1 cellular context compared by ENCODE assay signal in the genomic region with DNA sequence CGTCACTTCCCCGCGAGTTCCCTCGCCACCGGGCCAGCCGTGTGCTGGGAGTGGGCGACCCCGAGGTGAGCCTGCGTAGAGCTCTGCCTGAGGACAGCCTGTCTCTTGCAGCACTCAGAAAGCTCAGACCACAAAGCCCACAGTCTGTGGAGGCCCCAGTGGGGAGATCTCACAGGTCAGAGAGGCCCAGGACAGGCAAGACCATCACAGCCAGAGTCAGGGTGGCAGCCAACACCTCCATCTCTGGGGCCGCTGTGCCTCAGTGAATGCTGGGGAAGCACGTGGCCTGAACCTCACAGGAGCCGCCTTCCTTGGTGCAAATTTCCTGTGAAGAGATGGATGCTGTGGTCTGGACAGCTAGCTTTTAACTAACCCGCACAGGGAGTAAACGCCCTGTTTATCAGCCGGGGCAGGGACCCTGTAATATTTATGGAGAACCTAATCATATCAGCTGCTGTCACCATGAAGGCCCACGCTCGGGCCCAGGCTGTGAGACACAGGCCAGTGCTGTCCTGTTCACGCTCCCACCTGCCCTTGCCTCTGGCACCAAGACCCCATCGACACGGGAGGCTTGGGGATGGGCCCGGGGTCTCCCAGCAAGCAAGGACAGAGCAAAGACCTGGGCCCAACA.
TF ChIP-seq lines count a peak whose summit lies in the region.

No MANE protein-coding gene starts in this region.

TF ChIP-seq in K562, 482 proteins besides CTCF, POLR2A, EP300 and RAD21 (continued from another document):
- TF ChIP-seq, protein P1, sequence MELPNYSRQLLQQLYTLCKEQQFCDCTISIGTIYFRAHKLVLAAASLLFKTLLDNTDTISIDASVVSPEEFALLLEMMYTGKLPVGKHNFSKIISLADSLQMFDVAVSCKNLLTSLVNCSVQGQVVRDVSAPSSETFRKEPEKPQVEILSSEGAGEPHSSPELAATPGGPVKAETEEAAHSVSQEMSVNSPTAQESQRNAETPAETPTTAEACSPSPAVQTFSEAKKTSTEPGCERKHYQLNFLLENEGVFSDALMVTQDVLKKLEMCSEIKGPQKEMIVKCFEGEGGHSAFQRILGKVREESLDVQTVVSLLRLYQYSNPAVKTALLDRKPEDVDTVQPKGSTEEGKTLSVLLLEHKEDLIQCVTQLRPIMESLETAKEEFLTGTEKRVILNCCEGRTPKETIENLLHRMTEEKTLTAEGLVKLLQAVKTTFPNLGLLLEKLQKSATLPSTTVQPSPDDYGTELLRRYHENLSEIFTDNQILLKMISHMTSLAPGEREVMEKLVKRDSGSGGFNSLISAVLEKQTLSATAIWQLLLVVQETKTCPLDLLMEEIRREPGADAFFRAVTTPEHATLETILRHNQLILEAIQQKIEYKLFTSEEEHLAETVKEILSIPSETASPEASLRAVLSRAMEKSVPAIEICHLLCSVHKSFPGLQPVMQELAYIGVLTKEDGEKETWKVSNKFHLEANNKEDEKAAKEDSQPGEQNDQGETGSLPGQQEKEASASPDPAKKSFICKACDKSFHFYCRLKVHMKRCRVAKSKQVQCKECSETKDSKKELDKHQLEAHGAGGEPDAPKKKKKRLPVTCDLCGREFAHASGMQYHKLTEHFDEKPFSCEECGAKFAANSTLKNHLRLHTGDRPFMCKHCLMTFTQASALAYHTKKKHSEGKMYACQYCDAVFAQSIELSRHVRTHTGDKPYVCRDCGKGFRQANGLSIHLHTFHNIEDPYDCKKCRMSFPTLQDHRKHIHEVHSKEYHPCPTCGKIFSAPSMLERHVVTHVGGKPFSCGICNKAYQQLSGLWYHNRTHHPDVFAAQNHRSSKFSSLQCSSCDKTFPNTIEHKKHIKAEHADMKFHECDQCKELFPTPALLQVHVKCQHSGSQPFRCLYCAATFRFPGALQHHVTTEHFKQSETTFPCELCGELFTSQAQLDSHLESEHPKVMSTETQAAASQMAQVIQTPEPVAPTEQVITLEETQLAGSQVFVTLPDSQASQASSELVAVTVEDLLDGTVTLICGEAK (IDR thresholded peaks at IDR 0.05): no peak
- TF ChIP-seq, protein P1 (CRISPR knock-in tag; IDR thresholded peaks at IDR 0.05): no peak
- TF ChIP-seq MEIS2 (IDR thresholded peaks at IDR 0.05; ENCODE audit: partially characterized antibody): peak; percentile 72
- peak; percentile 52; the same call in 1 of the 2 replicates for TF ChIP-seq KLF16 (IDR thresholded peaks at IDR 0.05)
- TF ChIP-seq, protein P2, sequence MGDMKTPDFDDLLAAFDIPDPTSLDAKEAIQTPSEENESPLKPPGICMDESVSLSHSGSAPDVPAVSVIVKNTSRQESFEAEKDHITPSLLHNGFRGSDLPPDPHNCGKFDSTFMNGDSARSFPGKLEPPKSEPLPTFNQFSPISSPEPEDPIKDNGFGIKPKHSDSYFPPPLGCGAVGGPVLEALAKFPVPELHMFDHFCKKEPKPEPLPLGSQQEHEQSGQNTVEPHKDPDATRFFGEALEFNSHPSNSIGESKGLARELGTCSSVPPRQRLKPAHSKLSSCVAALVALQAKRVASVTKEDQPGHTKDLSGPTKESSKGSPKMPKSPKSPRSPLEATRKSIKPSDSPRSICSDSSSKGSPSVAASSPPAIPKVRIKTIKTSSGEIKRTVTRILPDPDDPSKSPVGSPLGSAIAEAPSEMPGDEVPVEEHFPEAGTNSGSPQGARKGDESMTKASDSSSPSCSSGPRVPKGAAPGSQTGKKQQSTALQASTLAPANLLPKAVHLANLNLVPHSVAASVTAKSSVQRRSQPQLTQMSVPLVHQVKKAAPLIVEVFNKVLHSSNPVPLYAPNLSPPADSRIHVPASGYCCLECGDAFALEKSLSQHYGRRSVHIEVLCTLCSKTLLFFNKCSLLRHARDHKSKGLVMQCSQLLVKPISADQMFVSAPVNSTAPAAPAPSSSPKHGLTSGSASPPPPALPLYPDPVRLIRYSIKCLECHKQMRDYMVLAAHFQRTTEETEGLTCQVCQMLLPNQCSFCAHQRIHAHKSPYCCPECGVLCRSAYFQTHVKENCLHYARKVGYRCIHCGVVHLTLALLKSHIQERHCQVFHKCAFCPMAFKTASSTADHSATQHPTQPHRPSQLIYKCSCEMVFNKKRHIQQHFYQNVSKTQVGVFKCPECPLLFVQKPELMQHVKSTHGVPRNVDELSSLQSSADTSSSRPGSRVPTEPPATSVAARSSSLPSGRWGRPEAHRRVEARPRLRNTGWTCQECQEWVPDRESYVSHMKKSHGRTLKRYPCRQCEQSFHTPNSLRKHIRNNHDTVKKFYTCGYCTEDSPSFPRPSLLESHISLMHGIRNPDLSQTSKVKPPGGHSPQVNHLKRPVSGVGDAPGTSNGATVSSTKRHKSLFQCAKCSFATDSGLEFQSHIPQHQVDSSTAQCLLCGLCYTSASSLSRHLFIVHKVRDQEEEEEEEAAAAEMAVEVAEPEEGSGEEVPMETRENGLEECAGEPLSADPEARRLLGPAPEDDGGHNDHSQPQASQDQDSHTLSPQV (IDR thresholded peaks at IDR 0.05): peak; percentile 91
- TF ChIP-seq IFI16 (CRISPR knock-in tag; IDR thresholded peaks at IDR 0.05): 0 out of 2 replicates have a peak, but pooled peaks have one; percentile 54
- TF ChIP-seq, protein P3, sequence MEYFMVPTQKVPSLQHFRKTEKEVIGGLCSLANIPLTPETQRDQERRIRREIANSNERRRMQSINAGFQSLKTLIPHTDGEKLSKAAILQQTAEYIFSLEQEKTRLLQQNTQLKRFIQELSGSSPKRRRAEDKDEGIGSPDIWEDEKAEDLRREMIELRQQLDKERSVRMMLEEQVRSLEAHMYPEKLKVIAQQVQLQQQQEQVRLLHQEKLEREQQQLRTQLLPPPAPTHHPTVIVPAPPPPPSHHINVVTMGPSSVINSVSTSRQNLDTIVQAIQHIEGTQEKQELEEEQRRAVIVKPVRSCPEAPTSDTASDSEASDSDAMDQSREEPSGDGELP (CRISPR knock-in tag; IDR thresholded peaks at IDR 0.05; ENCODE audit: borderline replicate concordance): peak; percentile 74; the same call in 1 of the 2 replicates
- TF ChIP-seq, protein P4, sequence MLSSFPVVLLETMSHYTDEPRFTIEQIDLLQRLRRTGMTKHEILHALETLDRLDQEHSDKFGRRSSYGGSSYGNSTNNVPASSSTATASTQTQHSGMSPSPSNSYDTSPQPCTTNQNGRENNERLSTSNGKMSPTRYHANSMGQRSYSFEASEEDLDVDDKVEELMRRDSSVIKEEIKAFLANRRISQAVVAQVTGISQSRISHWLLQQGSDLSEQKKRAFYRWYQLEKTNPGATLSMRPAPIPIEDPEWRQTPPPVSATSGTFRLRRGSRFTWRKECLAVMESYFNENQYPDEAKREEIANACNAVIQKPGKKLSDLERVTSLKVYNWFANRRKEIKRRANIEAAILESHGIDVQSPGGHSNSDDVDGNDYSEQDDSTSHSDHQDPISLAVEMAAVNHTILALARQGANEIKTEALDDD (IDR thresholded peaks at IDR 0.05): peak; percentile 53; the same call in 1 of the 2 replicates
- peak; percentile 84 for TF ChIP-seq CBFA2T3 (IDR thresholded peaks at IDR 0.05)
- peak; percentile 24; the same call in 1 of the 2 replicates for TF ChIP-seq CXXC5 (CRISPR knock-in tag; IDR thresholded peaks at IDR 0.05)
- no peak for TF ChIP-seq FUS (optimal IDR thresholded peaks at IDR 0.05; ENCODE audit: low read depth, low read length)
- TF ChIP-seq FOXA3 (CRISPR knock-in tag; conservative IDR thresholded peaks at IDR 0.05 in 1 of 2, IDR thresholded peaks at IDR 0.05 in 1 of 2): 0 out of 4 replicates have a peak, but pooled peaks of 1 of the 2 experiments have one; percentile 22
- peak; percentile 77; the same call in 1 of the 2 replicates for TF ChIP-seq KLF1 (tag; IDR thresholded peaks at IDR 0.05)
- no peak for TF ChIP-seq ZNF785 (CRISPR knock-in tag; IDR thresholded peaks at IDR 0.05)
